8 cellular contexts compared by ENCODE assay signal in genomic region chr1:59302871-59303270, GRCh38.
"Had no signal": no experiment of that assay in that cellular context is flagged by ENCODE, and none has a peak within 500 bp of the region (broad histone marks: within the 10 kb centered on the region; RNA-seq: fewer than 3 reads in every experiment).

No MANE protein-coding gene starts in this region.

- H3K4me3 ChIP-seq: GM12878 had no signal

- ATAC-seq: GM12878 had no signal

- FAIRE-seq: G401.6, GM12878, GM12891, GM12892, GM18507, GM19239 had no signal

- DNase-seq: GDM1, GF-D8 had no signal
